ENCODE assay signal across 17 cellular contexts in the genomic region with DNA sequence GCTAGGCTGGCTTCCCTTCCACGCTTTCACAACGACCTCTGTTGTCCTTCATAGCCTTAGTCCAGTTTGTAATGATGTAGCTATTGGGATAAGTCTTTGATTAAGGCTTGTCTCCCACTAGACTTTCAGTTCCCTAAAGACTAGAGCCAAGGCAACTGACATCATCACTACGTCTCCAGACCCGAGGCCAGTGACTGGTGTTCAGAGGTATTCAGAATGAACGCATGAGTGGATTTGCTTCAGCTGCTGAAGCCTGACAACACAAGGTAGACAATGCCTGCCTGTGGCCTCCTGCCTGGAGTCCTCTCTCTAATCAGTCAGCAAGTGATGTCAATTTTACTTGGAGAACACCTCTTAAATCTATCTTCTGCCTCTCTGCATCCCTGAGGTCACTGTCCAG. TPM values are rescaled to one million over a fixed set of nuclear protein-coding genes. Genes with fewer than 3 reads are reported as not detected.
DNase-seq lines count a peak whose midpoint lies in the region; ATAC-seq and FAIRE-seq lines count a peak whose summit lies in the region.
"Had no signal": no experiment of that assay in that cellular context is flagged by ENCODE, and none has a peak within 500 bp of the region (broad histone marks: within the 10 kb centered on the region; RNA-seq: fewer than 3 reads in every experiment).

No MANE protein-coding gene starts in this region.

- H3K4me3 Mint-ChIP-seq in memory B cell: no peak overlapping the region
- no peak overlapping the region for H3K4me3 Mint-ChIP-seq in activated naive CD8-positive, alpha-beta T cell treated with anti-CD3 and anti-CD28 coated beads for 36 hours
- H3K4me3 Mint-ChIP-seq: activated naive CD8-positive, alpha-beta T cell; CD14-positive monocyte; nephron progenitor cell; T-cell had no signal

- no peak overlapping the region for H3K27ac Mint-ChIP-seq in memory B cell
- no peak overlapping the region for H3K27ac Mint-ChIP-seq in activated naive CD8-positive, alpha-beta T cell treated with anti-CD3 and anti-CD28 coated beads for 36 hours
- H3K27ac Mint-ChIP-seq: activated naive CD8-positive, alpha-beta T cell; T-cell had no signal

- H3K36me3 Mint-ChIP-seq in memory B cell: peaks cover 7% of the 10 kb centered on the region
- H3K36me3 Mint-ChIP-seq in activated naive CD8-positive, alpha-beta T cell treated with anti-CD3 and anti-CD28 coated beads for 36 hours: peaks cover 5% of the 10 kb centered on the region
- H3K36me3 Mint-ChIP-seq: CD14-positive monocyte, T-cell had no signal

- peak; percentile 28 for DNase-seq in GM18507 (ENCODE audit: extremely low spot score, insufficient read length, low read depth)
- peak; percentile 35 for DNase-seq in NAMALWA (ENCODE audit: low spot score)
- peak in 1 of 2 donors; percentile 4 for DNase-seq in memory B cell (ENCODE audit: low spot score in 2 of 2)
- DNase-seq in DMS 273 treated with DMSO at 0.1 percent for 48 hours (lab: John Stamatoyannopoulos, UW): no peak
- DNase-seq in activated naive CD8-positive, alpha-beta T cell treated with anti-CD3 and anti-CD28 coated beads for 36 hours: no peak
- DNase-seq in NCI-H2107 treated with DMSO at 0.1 percent for 48 hours (lab: John Stamatoyannopoulos, UW; ENCODE audit: unreplicated experiment): no peak
- DNase-seq: activated CD4-positive, alpha-beta T cell treated with anti-CD3 and anti-CD28 coated beads for 1 hour; effector CD8-positive, alpha-beta T cell; foreskin fibroblast; NCI-H1417; nephron progenitor cell; PC-3; retina; T-cell had no signal

- peaks cover 6% of the 10 kb centered on the region for H3K9me3 Mint-ChIP-seq in memory B cell
- H3K9me3 Mint-ChIP-seq in activated naive CD8-positive, alpha-beta T cell treated with anti-CD3 and anti-CD28 coated beads for 36 hours: peaks cover 8% of the 10 kb centered on the region

- ATAC-seq in GM21526 (IDR thresholded peaks at IDR 0.05; ENCODE audit: low FRiP score, unreplicated experiment) (peak; percentile 66), memory B cell (ENCODE audit: low read depth) (peak; percentile 96)
- ATAC-seq: PC-3, T-cell had no signal

- peak; percentile 91 for FAIRE-seq in GM18507 (lab: Jason Lieb, UNC)

- H3K27me3 Mint-ChIP-seq in memory B cell: peaks cover 18% of the 10 kb centered on the region
- H3K27me3 Mint-ChIP-seq in activated naive CD8-positive, alpha-beta T cell treated with anti-CD3 and anti-CD28 coated beads for 36 hours: peaks cover 15% of the 10 kb centered on the region

- peaks cover 7% of the 10 kb centered on the region for H3K4me1 Mint-ChIP-seq in memory B cell
- no peaks in the 10 kb centered on the region for H3K4me1 Mint-ChIP-seq in activated naive CD8-positive, alpha-beta T cell treated with anti-CD3 and anti-CD28 coated beads for 36 hours
- H3K4me1 Mint-ChIP-seq: CD14-positive monocyte, nephron progenitor cell, T-cell had no signal

RNA-seq across cellular contexts. Expression of a gene that starts 13.6 kb away (rescaled TPM):
- total RNA-seq in activated naive CD8-positive, alpha-beta T cell treated with anti-CD3 and anti-CD28 coated beads for 36 hours: under 1 TPM; 0.36 to 0.37 TPM

Comparison
In these comparisons a context has a peak if more than half of its experiments do, and no peak if none do; other contexts are left out.
1. DNase-seq: peak in GM18507 (single experiment) and NAMALWA (single experiment); none in DMS 273 treated with DMSO at 0.1 percent for 48 hours (single experiment), activated naive CD8-positive, alpha-beta T cell treated with anti-CD3 and anti-CD28 coated beads for 36 hours (single experiment) and NCI-H2107 treated with DMSO at 0.1 percent for 48 hours (single experiment).